28 cellular contexts compared by ENCODE assay signal in genomic region chr18:25962919-25963318, GRCh38.
"Had no signal": no experiment of that assay in that cellular context is flagged by ENCODE, and none has a peak within 500 bp of the region (broad histone marks: within the 10 kb centered on the region; RNA-seq: fewer than 3 reads in every experiment).

No MANE protein-coding gene starts in this region.

- H3K4me3 ChIP-seq: stomach, suprapubic skin, testis, thoracic aorta, thyroid gland, tibial artery, tibial nerve, transverse colon, upper lobe of left lung, upper lobe of right lung, uterus, vagina had no signal

- ATAC-seq: stimulated activated effector memory CD8-positive, alpha-beta T cell treated with anti-CD3 and anti-CD28 coated beads, Interleukin-12 subunit alpha, Interleukin-12 subunit beta, amount 100 ng/mL, for 72 hours; stimulated activated memory B cell treated with anti-CD40 and anti-IgM and Interleukin-4, amounts not matched to agents 10 μg/mL and 1 μg/mL and 100 μg/mL, for 72 hours; stimulated activated naive B cell treated with anti-CD40 and anti-IgM and Interleukin-4, amounts not matched to agents 10 μg/mL and 1 μg/mL and 100 μg/mL, for 72 hours; stimulated activated naive CD8-positive, alpha-beta T cell treated with anti-CD3 and anti-CD28 coated beads, Interleukin-15, amount 100 ng/mL, for 72 hours; stimulated activated naive CD8-positive, alpha-beta T cell treated with anti-CD3 and anti-CD28 coated beads, Interleukin-15, Interleukin-2, amounts not matched to agents 100 U/mL and 50 U/mL, for 24 hours; upper lobe of right lung had no signal

- H3K4me1 ChIP-seq: stomach, suprapubic skin, testis, thyroid gland, tibial artery, tibial nerve, transverse colon, upper lobe of left lung, upper lobe of right lung, uterus, vagina had no signal

- H3K36me3 Mint-ChIP-seq: stimulated activated effector memory CD8-positive, alpha-beta T cell treated with anti-CD3 and anti-CD28 coated beads, Interleukin-12 subunit alpha, Interleukin-12 subunit beta, amount 100 ng/mL, for 72 hours; stimulated activated memory B cell treated with anti-CD40 and anti-IgM and Interleukin-4, amounts not matched to agents 10 μg/mL and 1 μg/mL and 100 μg/mL, for 72 hours; stimulated activated naive B cell treated with anti-CD40 and anti-IgM and Interleukin-4, amounts not matched to agents 10 μg/mL and 1 μg/mL and 100 μg/mL, for 72 hours; type B pancreatic cell had no signal

- H3K9me3 ChIP-seq: stomach, suprapubic skin, testis, thoracic aorta, thyroid gland, tibial artery, tibial nerve, transverse colon, upper lobe of left lung, upper lobe of right lung, uterus, vagina had no signal

- H3K27ac ChIP-seq: stomach, suprapubic skin, testis, thoracic aorta, thyroid gland, tibial artery, tibial nerve, transverse colon, upper lobe of left lung, upper lobe of right lung, uterus, vagina had no signal

- H3K9me3 Mint-ChIP-seq: stimulated activated effector memory CD8-positive, alpha-beta T cell treated with anti-CD3 and anti-CD28 coated beads, Interleukin-12 subunit alpha, Interleukin-12 subunit beta, amount 100 ng/mL, for 72 hours; stimulated activated memory B cell treated with anti-CD40 and anti-IgM and Interleukin-4, amounts not matched to agents 10 μg/mL and 1 μg/mL and 100 μg/mL, for 72 hours; stimulated activated naive B cell treated with anti-CD40 and anti-IgM and Interleukin-4, amounts not matched to agents 10 μg/mL and 1 μg/mL and 100 μg/mL, for 72 hours; stimulated activated naive CD8-positive, alpha-beta T cell treated with anti-CD3 and anti-CD28 coated beads, Interleukin-15, amount 100 ng/mL, for 72 hours; stimulated activated naive CD8-positive, alpha-beta T cell treated with anti-CD3 and anti-CD28 coated beads, Interleukin-15, Interleukin-2, amounts not matched to agents 100 ng/mL and 50 ng/mL, for 24 hours; type B pancreatic cell had no signal

- H3K36me3 ChIP-seq: stomach, suprapubic skin, thoracic aorta, thyroid gland, tibial artery, tibial nerve, transverse colon, upper lobe of left lung, upper lobe of right lung, uterus, vagina had no signal

- DNase-seq: stimulated activated CD4-positive, alpha-beta T cell treated with anti-CD3 and anti-CD28 coated beads, Interleukin-2, amount 100 ng/mL, for 48 hours; stimulated activated CD4-positive, alpha-beta T cell treated with anti-CD3 and anti-CD28 coated beads, Interleukin-4, amount 100 ng/mL, for 1 hour; stimulated activated CD4-positive, alpha-beta T cell treated with anti-CD3 and anti-CD28 coated beads, Interleukin-4, amount 100 ng/mL, for 24 hours; stimulated activated CD4-positive, alpha-beta T cell treated with anti-CD3 and anti-CD28 coated beads, Interleukin-4, amount 100 ng/mL, for 4 hours; stimulated activated CD8-positive, alpha-beta memory T cell treated with anti-CD3 and anti-CD28 coated beads, Interleukin-4, amount 100 ng/mL, for 48 hours; stimulated activated naive B cell treated with anti-CD40 and anti-IgM and Interleukin-4, amounts not matched to agents 10 μg/mL and 1 μg/mL and 100 μg/mL, for 72 hours; stimulated activated naive CD4-positive, alpha-beta T cell; stimulated activated naive CD4-positive, alpha-beta T cell treated with Interleukin-2 at 50 U/mL for 16 hours; stimulated activated naive CD8-positive, alpha-beta T cell treated with anti-CD3 and anti-CD28 coated beads, Interleukin-15, amount 100 ng/mL, for 72 hours; stimulated activated naive CD8-positive, alpha-beta T cell treated with anti-CD3 and anti-CD28 coated beads, Interleukin-15, Interleukin-2, amounts not matched to agents 100 U/mL and 50 U/mL, for 24 hours; stomach; substantia nigra; testis; thyroid gland; tibial artery; transverse colon; trophoblast cell; upper lobe of left lung; upper lobe of right lung; uterus had no signal

- H3K4me1 Mint-ChIP-seq: stimulated activated effector memory CD8-positive, alpha-beta T cell treated with anti-CD3 and anti-CD28 coated beads, Interleukin-12 subunit alpha, Interleukin-12 subunit beta, amount 100 ng/mL, for 72 hours; stimulated activated memory B cell treated with anti-CD40 and anti-IgM and Interleukin-4, amounts not matched to agents 10 μg/mL and 1 μg/mL and 100 μg/mL, for 72 hours; stimulated activated naive B cell treated with anti-CD40 and anti-IgM and Interleukin-4, amounts not matched to agents 10 μg/mL and 1 μg/mL and 100 μg/mL, for 72 hours; stimulated activated naive CD8-positive, alpha-beta T cell treated with anti-CD3 and anti-CD28 coated beads, Interleukin-15, amount 100 ng/mL, for 72 hours had no signal

- H3K27me3 ChIP-seq: testis, thyroid gland, tibial artery, tibial nerve, transverse colon, upper lobe of left lung, uterus, vagina had no signal

- H3K4me3 Mint-ChIP-seq: stimulated activated effector memory CD8-positive, alpha-beta T cell treated with anti-CD3 and anti-CD28 coated beads, Interleukin-12 subunit alpha, Interleukin-12 subunit beta, amount 100 ng/mL, for 72 hours; stimulated activated memory B cell treated with anti-CD40 and anti-IgM and Interleukin-4, amounts not matched to agents 10 μg/mL and 1 μg/mL and 100 μg/mL, for 72 hours; stimulated activated naive B cell treated with anti-CD40 and anti-IgM and Interleukin-4, amounts not matched to agents 10 μg/mL and 1 μg/mL and 100 μg/mL, for 72 hours; stimulated activated naive CD8-positive, alpha-beta T cell treated with anti-CD3 and anti-CD28 coated beads, Interleukin-15, amount 100 ng/mL, for 72 hours; stimulated activated naive CD8-positive, alpha-beta T cell treated with anti-CD3 and anti-CD28 coated beads, Interleukin-15, Interleukin-2, amounts not matched to agents 100 ng/mL and 50 ng/mL, for 24 hours; type B pancreatic cell had no signal

- H3K27me3 Mint-ChIP-seq: type B pancreatic cell had no signal

- H3K27ac Mint-ChIP-seq: stimulated activated effector memory CD8-positive, alpha-beta T cell treated with anti-CD3 and anti-CD28 coated beads, Interleukin-12 subunit alpha, Interleukin-12 subunit beta, amount 100 ng/mL, for 72 hours; stimulated activated memory B cell treated with anti-CD40 and anti-IgM and Interleukin-4, amounts not matched to agents 10 μg/mL and 1 μg/mL and 100 μg/mL, for 72 hours; stimulated activated naive B cell treated with anti-CD40 and anti-IgM and Interleukin-4, amounts not matched to agents 10 μg/mL and 1 μg/mL and 100 μg/mL, for 72 hours; stimulated activated naive CD8-positive, alpha-beta T cell treated with anti-CD3 and anti-CD28 coated beads, Interleukin-15, amount 100 ng/mL, for 72 hours; stimulated activated naive CD8-positive, alpha-beta T cell treated with anti-CD3 and anti-CD28 coated beads, Interleukin-15, Interleukin-2, amounts not matched to agents 100 ng/mL and 50 ng/mL, for 24 hours; type B pancreatic cell had no signal
